In genomic region chr1:23798662-23799142, GRCh38 we compare ENCODE assay signal across 10 cellular contexts. TPM values are rescaled to one million over a fixed set of nuclear protein-coding genes. Genes with fewer than 3 reads are reported as not detected.
DNase-seq lines count a peak whose midpoint lies in the region; ATAC-seq and TF ChIP-seq lines count a peak whose summit lies in the region.
"Had no signal": no experiment of that assay in that cellular context is flagged by ENCODE, and none has a peak within 500 bp of the region (broad histone marks: within the 10 kb centered on the region; RNA-seq: fewer than 3 reads in every experiment).

No MANE protein-coding gene starts in this region.

- peak overlapping the region; percentile 92 for H3K4me3 Mint-ChIP-seq in activated naive CD4-positive, alpha-beta T cell treated with anti-CD3 and anti-CD28 coated beads for 36 hours
- peak overlapping the region; percentile 98 for H3K4me3 Mint-ChIP-seq in activated naive CD8-positive, alpha-beta T cell
- H3K4me3 Mint-ChIP-seq in type B pancreatic cell: peak overlapping the region; percentile 98

- H3K4me1 ChIP-seq in liver (ENCODE audit: control insufficient read depth in 4 of 4, insufficient read depth in 4 of 4, low read length in 3 of 4): peaks cover 12 to 52% (median 42%) of the 10 kb centered on the region in 4 donors

- intact Hi-C loops in activated naive CD4-positive, alpha-beta T cell treated with anti-CD3 and anti-CD28 coated beads for 36 hours (cut with micrococcal nuclease): no loop called here

- H3K9me3 ChIP-seq in liver (ENCODE audit: control insufficient read depth in 4 of 4, low read length in 3 of 4): no peaks in the 10 kb centered on the region
- H3K9me3 ChIP-seq: Caco-2, HAP-1 had no signal

- CTCF ChIA-PET in activated naive CD4-positive, alpha-beta T cell treated with anti-CD3 and anti-CD28 coated beads for 36 hours (lab: Charles Lee): interaction anchor here (0.6 to 4.9 kb wide), 3 partner anchors 24 to 118 kb away, joined by 4 to 23 read pairs (median 4); no protein-coding TSS in a partner anchor

- no peak overlapping the region for H3K4me3 ChIP-seq in liver (ENCODE audit: low read depth in 1 of 3, low read length in 3 of 3)

- no peaks in the 10 kb centered on the region for H3K27me3 Mint-ChIP-seq in activated naive CD4-positive, alpha-beta T cell treated with anti-CD3 and anti-CD28 coated beads for 36 hours (ENCODE audit: low read depth)
- H3K27me3 Mint-ChIP-seq in activated naive CD8-positive, alpha-beta T cell: no peaks in the 10 kb centered on the region
- no peaks in the 10 kb centered on the region for H3K27me3 Mint-ChIP-seq in type B pancreatic cell

- no peak for TF ChIP-seq RAD21 in liver (IDR thresholded peaks at IDR 0.05)

- TF ChIP-seq CTCF in liver (IDR thresholded peaks at IDR 0.05; ENCODE audit: low read depth, low read length, missing input control): no peak
- TF ChIP-seq CTCF in type B pancreatic cell (conservative IDR thresholded peaks at IDR 0.05): peak; percentile 23

- H3K27ac Mint-ChIP-seq in activated naive CD4-positive, alpha-beta T cell treated with anti-CD3 and anti-CD28 coated beads for 36 hours: no peak overlapping the region
- H3K27ac Mint-ChIP-seq in activated naive CD8-positive, alpha-beta T cell: peak overlapping the region; percentile 10
- no peak overlapping the region for H3K27ac Mint-ChIP-seq in type B pancreatic cell

- no peak for DNase-seq in activated naive CD4-positive, alpha-beta T cell treated with anti-CD3 and anti-CD28 coated beads for 36 hours
- DNase-seq in activated naive CD4-positive, alpha-beta T cell (lab: John Stamatoyannopoulos, UW): no peak
- DNase-seq in type B pancreatic cell (ENCODE audit: extremely low spot score, unreplicated experiment): no peak
- no peak for DNase-seq in NCI-H226
- no peak for DNase-seq in NCI-H345 (lab: John Stamatoyannopoulos, UW)

- H3K9ac ChIP-seq in liver (ENCODE audit: low read depth in 1 of 2, low read length in 2 of 2): no peak overlapping the region

- H3K27me3 ChIP-seq in liver (ENCODE audit: control insufficient read depth in 4 of 4, insufficient read depth in 4 of 4, low read length in 3 of 4): no peaks in the 10 kb centered on the region

- H3K4me1 Mint-ChIP-seq in activated naive CD4-positive, alpha-beta T cell treated with anti-CD3 and anti-CD28 coated beads for 36 hours (ENCODE audit: low read depth): peaks cover 11% of the 10 kb centered on the region
- H3K4me1 Mint-ChIP-seq in activated naive CD8-positive, alpha-beta T cell (ENCODE audit: low read depth): peaks cover 10% of the 10 kb centered on the region
- H3K4me1 Mint-ChIP-seq in type B pancreatic cell (ENCODE audit: unreplicated experiment): peaks cover 8% of the 10 kb centered on the region

- ATAC-seq in GM18870 (IDR thresholded peaks at IDR 0.05; ENCODE audit: unreplicated experiment): no peak

- peaks cover 2 to 22% (median 9%) of the 10 kb centered on the region in 4 donors for H3K36me3 ChIP-seq in liver (ENCODE audit: control insufficient read depth in 4 of 4, insufficient read depth in 3 of 4, low read depth in 1 of 4, low read length in 3 of 4)

- H3K27ac ChIP-seq in liver (ENCODE audit: low read depth in 1 of 2, low read length in 2 of 2): peak overlapping the region; percentile 99 to 100

- H3K36me3 Mint-ChIP-seq in activated naive CD4-positive, alpha-beta T cell treated with anti-CD3 and anti-CD28 coated beads for 36 hours (ENCODE audit: low read depth): peaks cover 6% of the 10 kb centered on the region
- H3K36me3 Mint-ChIP-seq in activated naive CD8-positive, alpha-beta T cell: peaks cover 2% of the 10 kb centered on the region
- H3K36me3 Mint-ChIP-seq in type B pancreatic cell: peaks cover 2% of the 10 kb centered on the region

- no peaks in the 10 kb centered on the region for H3K9me3 Mint-ChIP-seq in activated naive CD4-positive, alpha-beta T cell treated with anti-CD3 and anti-CD28 coated beads for 36 hours
- no peaks in the 10 kb centered on the region for H3K9me3 Mint-ChIP-seq in activated naive CD8-positive, alpha-beta T cell (ENCODE audit: low read depth)
- H3K9me3 Mint-ChIP-seq in type B pancreatic cell: no peaks in the 10 kb centered on the region

- 72% methylated on average over 12 of the region's 12 CpGs for WGBS in liver

TF ChIP-seq in liver, 16 proteins besides CTCF, POLR2A, EP300 and RAD21:
- TF ChIP-seq ATF3 (IDR thresholded peaks at IDR 0.05): no peak
- TF ChIP-seq SP1 (IDR thresholded peaks at IDR 0.05): no peak
- TF ChIP-seq ZBTB33 (IDR thresholded peaks at IDR 0.05): no peak
- no peak for TF ChIP-seq NR2F2 (IDR thresholded peaks at IDR 0.05)
- TF ChIP-seq FOXA2 (IDR thresholded peaks at IDR 0.05): no peak
- no peak for TF ChIP-seq HNF4A (conservative IDR thresholded peaks at IDR 0.05)
- no peak for TF ChIP-seq FOXA1 (IDR thresholded peaks at IDR 0.05)
- no peak for TF ChIP-seq RXRA (IDR thresholded peaks at IDR 0.05)
- no peak for TF ChIP-seq REST (IDR thresholded peaks at IDR 0.05)
- no peak for TF ChIP-seq MAX (IDR thresholded peaks at IDR 0.05)
- no peak for TF ChIP-seq GABPA (IDR thresholded peaks at IDR 0.05 in 1 of 2, conservative IDR thresholded peaks at IDR 0.05 in 1 of 2)
- TF ChIP-seq TAF1 (conservative IDR thresholded peaks at IDR 0.05): no peak
- TF ChIP-seq JUND (IDR thresholded peaks at IDR 0.05): no peak
- no peak for TF ChIP-seq HNF4G (IDR thresholded peaks at IDR 0.05)

RNA-seq across cellular contexts. Expression of gene GALE, which starts 1.9 kb away (rescaled TPM):
- 10 to 100 TPM; 19.7 to 23.1 TPM for total RNA-seq in activated naive CD4-positive, alpha-beta T cell treated with anti-CD3 and anti-CD28 coated beads for 36 hours
- total RNA-seq in liver: 10 to 100 TPM; 22.9 to 43.4 TPM
- 10 to 100 TPM; 37.0 to 40.4 TPM for polyA plus RNA-seq in liver
- 39.0 and 47.7 TPM in 2 replicates for total RNA-seq in type B pancreatic cell (ENCODE audit: low replicate concordance)

RNA-seq across cellular contexts. Expression of gene LYPLA2, which starts 7.8 kb away (rescaled TPM):
- total RNA-seq in activated naive CD4-positive, alpha-beta T cell treated with anti-CD3 and anti-CD28 coated beads for 36 hours: 10 to 100 TPM; 48.1 to 49.7 TPM
- total RNA-seq in liver (10 to 100 TPM; 26.3 to 33.9 TPM), type B pancreatic cell (ENCODE audit: low replicate concordance) (83.6 and 113 TPM in 2 replicates)
- 10 to 100 TPM; 52.6 to 71.1 TPM for polyA plus RNA-seq in liver

RNA-seq across cellular contexts. Expression of gene PITHD1, which starts 20.5 kb away (rescaled TPM):
- 10 to 100 TPM; 73.8 to 75.1 TPM for total RNA-seq in activated naive CD4-positive, alpha-beta T cell treated with anti-CD3 and anti-CD28 coated beads for 36 hours
- total RNA-seq in liver (10 to 100 TPM; 28.4 to 86.4 TPM), type B pancreatic cell (ENCODE audit: low replicate concordance) (71.1 and 113 TPM in 2 replicates)
- polyA plus RNA-seq in liver: 10 to 100 TPM; 17.1 to 21.1 TPM

RNA-seq across cellular contexts. Expression of gene HMGCL, which starts 26.5 kb away (rescaled TPM):
- 10 to 100 TPM; 31.5 to 34.5 TPM for total RNA-seq in activated naive CD4-positive, alpha-beta T cell treated with anti-CD3 and anti-CD28 coated beads for 36 hours
- total RNA-seq in liver: 100 to 1,000 TPM in 1 of 2 donors, 10 to 100 TPM in 1; 68.2 to 111 TPM
- polyA plus RNA-seq in liver: 100 to 1,000 TPM; 187 to 198 TPM
- 33.7 and 35.8 TPM in 2 replicates for total RNA-seq in type B pancreatic cell (ENCODE audit: low replicate concordance)

RNA-seq across cellular contexts. Expression of gene ELOA, which starts 55.4 kb away (rescaled TPM):
- 10 to 100 TPM; 21.8 to 22.6 TPM for total RNA-seq in activated naive CD4-positive, alpha-beta T cell treated with anti-CD3 and anti-CD28 coated beads for 36 hours
- total RNA-seq in liver (10 to 100 TPM; 11.1 to 34.9 TPM), type B pancreatic cell (ENCODE audit: low replicate concordance) (39.6 and 44.3 TPM in 2 replicates)
- 10 to 100 TPM; 20.9 to 27.8 TPM for polyA plus RNA-seq in liver
